In genomic region chr9:77011973-77012817, GRCh38 we compare ENCODE assay signal across 8 cellular contexts. TPM values are rescaled to one million over a fixed set of nuclear protein-coding genes. Genes with fewer than 3 reads are reported as not detected.
A peak's percentile ranks its signal among the peaks of the same experiment; 100 is the strongest.
DNase-seq lines count a peak whose midpoint lies in the region; ATAC-seq and TF ChIP-seq lines count a peak whose summit lies in the region.

No MANE protein-coding gene starts in this region.

- ATAC-seq in HG02798 (IDR thresholded peaks at IDR 0.05; ENCODE audit: poor library complexity, unreplicated experiment): peak; percentile 87
- ATAC-seq in right cardiac atrium: peak; percentile 68 to 72
- peak; percentile 62 for ATAC-seq in sciatic nerve
- no peak for ATAC-seq in GM18873 (IDR thresholded peaks at IDR 0.05; ENCODE audit: low FRiP score, unreplicated experiment)

- DNase-seq in GM10248 (ENCODE audit: extremely low spot score) (peak; percentile 68), PC-9 (no peak), right cardiac atrium (peak; percentile 54 to 83 (median 80)), sciatic nerve (ENCODE audit: low spot score) (no peak), NCI-H187 treated with DMSO at 0.1 percent for 48 hours (lab: John Stamatoyannopoulos, UW) (no peak)
- DNase-seq in activated naive CD4-positive, alpha-beta T cell treated with Interleukin-2 at 50 U/mL for 16 hours: peak; percentile 61

- no peaks in the 10 kb centered on the region for H3K79me2 ChIP-seq in PC-9 (ENCODE audit: low read depth)

- no peaks in the 10 kb centered on the region for H3F3A ChIP-seq in PC-9 (ENCODE audit: insufficient read depth, low read depth)

- TF ChIP-seq CTCF in GM10248 (IDR thresholded peaks at IDR 0.05; ENCODE audit: control extremely low read depth, extremely low read depth, low read depth, missing control alignments) (peak; percentile 85), PC-9 (conservative IDR thresholded peaks at IDR 0.05) (peak; percentile 59; the same call in 1 of the 2 replicates)

- no peaks in the 10 kb centered on the region for H4K20me1 ChIP-seq in PC-9 (ENCODE audit: insufficient read depth)

- POLR2A ChIA-PET in GM10248 (lab: Yijun Ruan, JAX) (no interaction called here), PC-9 (lab: Charles Lee; ENCODE audit: unreplicated experiment) (no interaction called here)

- H3K9me3 ChIP-seq in PC-9 (ENCODE audit: insufficient read depth, low read depth) (no peaks in the 10 kb centered on the region), right cardiac atrium (ENCODE audit: control insufficient read depth, low read length) (no peaks in the 10 kb centered on the region)

- H3K4me2 ChIP-seq in PC-9: no peak overlapping the region

- H3K36me3 ChIP-seq in PC-9 (ENCODE audit: low read depth): no peaks in the 10 kb centered on the region

- no peak overlapping the region for H2AFZ ChIP-seq in PC-9

- H3K4me3 ChIP-seq in PC-9: no peak overlapping the region
- peak overlapping the region; percentile 17 for H3K4me3 ChIP-seq in right cardiac atrium (ENCODE audit: low read length)

- BruUV-seq in PC-9 (replicated peaks; lab: Mats Ljungman, UMichigan): no TSS peak

- H3K27me3 ChIP-seq in PC-9 (ENCODE audit: insufficient read depth, low read depth) (peaks cover 25% of the 10 kb centered on the region), right cardiac atrium (ENCODE audit: control insufficient read depth, insufficient read depth) (no peaks in the 10 kb centered on the region)

- intact Hi-C loops in PC-9 (cut with micrococcal nuclease; ENCODE audit: unreplicated experiment) (no loop called here), right cardiac atrium (cut with DNase I) (loop anchor here in 1 of 4 donors (5.0 kb wide), 1 partner anchor 200 kb away; no protein-coding TSS in a partner anchor), sciatic nerve (cut with DNase I) (no loop called here)

- CTCF ChIA-PET in GM10248 (lab: Yijun Ruan, JAX) (no interaction called here), PC-9 (lab: Charles Lee) (no interaction called here)

- H3K9me2 ChIP-seq in PC-9 (ENCODE audit: insufficient read depth): no peaks in the 10 kb centered on the region

- no peaks in the 10 kb centered on the region for H3K4me1 ChIP-seq in PC-9 (replicated peaks; ENCODE audit: insufficient read depth)
- peaks cover 2% of the 10 kb centered on the region for H3K4me1 ChIP-seq in right cardiac atrium (ENCODE audit: control insufficient read depth, insufficient read depth, low read length)

- 6% methylated on average over 42 of the region's 42 CpGs for WGBS in right cardiac atrium

- H3K27ac ChIP-seq in PC-9: no peak overlapping the region
- no peak overlapping the region for H3K27ac ChIP-seq in right cardiac atrium (ENCODE audit: low read length)

RNA-seq across cellular contexts. Expression of gene FOXB2, which starts 7.3 kb away (rescaled TPM):
- total RNA-seq in PC-9 (2021) (not detected in 2 replicates), right cardiac atrium (not detected), sciatic nerve (not detected)
- polyA plus RNA-seq in right cardiac atrium: not detected

Comparison
In these comparisons a context has a peak if more than half of its experiments do, and no peak if none do; other contexts are left out.
1. DNase-seq: peak in GM10248 (single experiment), activated naive CD4-positive, alpha-beta T cell treated with Interleukin-2 at 50 U/mL for 16 hours (single experiment) and right cardiac atrium (3 of 3); none in PC-9 (0 of 2), sciatic nerve (single experiment) and NCI-H187 treated with DMSO at 0.1 percent for 48 hours (single experiment).